8 cellular contexts compared by ENCODE assay signal in genomic region chr5:142108432-142109355, GRCh38. TPM values are rescaled to one million over a fixed set of nuclear protein-coding genes. Genes with fewer than 3 reads are reported as not detected.
DNase-seq lines count a peak whose midpoint lies in the region; ATAC-seq, FAIRE-seq and TF ChIP-seq lines count a peak whose summit lies in the region.

Gene NDFIP1, plus strand, starts transcription at chr5:142108779. Its CDS starts 196 bp downstream, at chr5:142108975.

- peak; percentile 89 for ATAC-seq in T-helper 17 cell
- ATAC-seq in left ventricle myocardium superior, result peak; percentile 98

- intact Hi-C loops in left ventricle myocardium superior (cut with micrococcal nuclease), result no loop called here

- H3K4me3 ChIP-seq in urinary bladder (ENCODE audit: low read depth, low read length), result peak within 1 kb of the TSS; percentile 88

- DNase-seq in GM12891 (ENCODE audit: insufficient read length, low spot score) (peak; percentile 59), HFFc6 (peak; percentile 62), NCI-H1048 (lab: John Stamatoyannopoulos, UW) (peak; percentile 7), T-helper 17 cell (peak; percentile 77 to 83 (median 82)), amniotic stem cell (lab: John Stamatoyannopoulos, UW) (peak; percentile 50), left ventricle myocardium superior (peak; percentile 95), pulmonary artery endothelial cell (ENCODE audit: low read depth, low spot score) (peak; percentile 36)

- H3K4me1 Mint-ChIP-seq in HFFc6 (ENCODE audit: low read depth) (peaks cover 31% of the 10 kb centered on the region), T-helper 17 cell (peaks cover 43% of the 10 kb centered on the region)

- H3K27me3 Mint-ChIP-seq in HFFc6 (ENCODE audit: insufficient read depth), result no peaks in the 10 kb centered on the region; the same call in 1 of the 2 replicates
- H3K27me3 Mint-ChIP-seq in T-helper 17 cell, result no peaks in the 10 kb centered on the region

- FAIRE-seq in GM12891 (lab: Jason Lieb, UNC), result peak; percentile 67

- H3K27ac ChIP-seq in urinary bladder (ENCODE audit: low read depth), result peak within 1 kb of the TSS; percentile 100

- H3K36me3 Mint-ChIP-seq in HFFc6 (ENCODE audit: low read depth) (peaks cover 5% of the 10 kb centered on the region), T-helper 17 cell (ENCODE audit: low read depth) (peaks cover 6% of the 10 kb centered on the region)

- H3K27ac Mint-ChIP-seq in HFFc6 (peak within 1 kb of the TSS; percentile 88), T-helper 17 cell (peak within 1 kb of the TSS; percentile 96)

- TF ChIP-seq POLR2A in GM12891 (IDR thresholded peaks at IDR 0.05; ENCODE audit: low read depth, low read length), result no peak

- no peaks in the 10 kb centered on the region for H3K9me3 ChIP-seq in T-helper 17 cell (ENCODE audit: control insufficient read depth, low read length, poor library complexity, severe bottlenecking)

- H3K4me1 ChIP-seq in urinary bladder (ENCODE audit: insufficient read depth), result peaks cover 3% of the 10 kb centered on the region

- no peaks in the 10 kb centered on the region for H3K36me3 ChIP-seq in urinary bladder (ENCODE audit: insufficient read depth)

- WGBS in urinary bladder, result 2% methylated on average over 106 of the region's 106 CpGs

- H3K9me3 Mint-ChIP-seq in HFFc6, result no peaks in the 10 kb centered on the region

- H3K4me3 Mint-ChIP-seq in HFFc6, result peak within 1 kb of the TSS; percentile 97
- peak within 1 kb of the TSS; percentile 99 for H3K4me3 Mint-ChIP-seq in T-helper 17 cell

- TF ChIP-seq CTCF in HFFc6 (IDR thresholded peaks at IDR 0.05), result no peak

TF ChIP-seq in GM12891, 5 proteins besides CTCF, POLR2A, EP300 and RAD21:
- no peak for TF ChIP-seq POLR2AphosphoS5 (IDR thresholded peaks at IDR 0.05; ENCODE audit: low read depth, low read length)
- TF ChIP-seq POU2F2 (IDR thresholded peaks at IDR 0.05; ENCODE audit: low read depth, low read length), result no peak
- TF ChIP-seq TAF1 (IDR thresholded peaks at IDR 0.05; ENCODE audit: low read depth, low read length), result no peak
- TF ChIP-seq SPI1 (IDR thresholded peaks at IDR 0.05; ENCODE audit: low read depth, low read length), result no peak
- no peak for TF ChIP-seq PAX5 (IDR thresholded peaks at IDR 0.05; ENCODE audit: insufficient read depth, low read length, severe bottlenecking)

RNA-seq across cellular contexts. Expression of gene NDFIP1, which starts in this region (rescaled TPM):
- polyA plus RNA-seq in GM12891 (2012; ENCODE audit: low read depth, missing spikeins), result 0.99 TPM
- total RNA-seq in HFFc6 (2021; fragmentation: NEBNext Ultra II Directional; extraction: Animal tissue kit (Norgen Biotek cat#: 25700)), result 10 to 100 TPM; 57.7 to 69.9 (median 63.0) TPM
- total RNA-seq in T-helper 17 cell (10 to 100 TPM; 89.6 to 92.9 TPM), left ventricle myocardium superior (54.3 TPM), pulmonary artery endothelial cell (36.8 and 44.9 TPM in 2 replicates), urinary bladder (86.2 TPM)
- 88.2 TPM for polyA plus RNA-seq in urinary bladder

Comparison
In these comparisons a context has a peak if more than half of its experiments do, and no peak if none do; other contexts are left out.
1. Peak in every context shown above with its lines: DNase-seq, ATAC-seq, H3K4me3 ChIP-seq and H3K27ac ChIP-seq.
2. DNase-seq: peak in every context shown above with its lines; median percentile 95 in left ventricle myocardium superior; 82 in T-helper 17 cell; 62 in HFFc6; 59 in GM12891; 50 in amniotic stem cell; 36 in pulmonary artery endothelial cell; 7 in NCI-H1048.